ENCODE assay signal across 34 cellular contexts in genomic region chr6:51166914-51167313, GRCh38.
"Had no signal": no experiment of that assay in that cellular context is flagged by ENCODE, and none has a peak within 500 bp of the region (broad histone marks: within the 10 kb centered on the region; RNA-seq: fewer than 3 reads in every experiment).

No MANE protein-coding gene starts in this region.

- H3K9me3 ChIP-seq: ascending aorta, colonic mucosa, gastrocnemius medialis had no signal

- H3K27ac ChIP-seq: ascending aorta, breast epithelium, cardiac muscle cell, colonic mucosa, esophagus muscularis mucosa, foreskin keratinocyte, gastrocnemius medialis, heart left ventricle had no signal

- H3K27ac Mint-ChIP-seq: activated CD4-positive, alpha-beta memory T cell treated with anti-CD3 and anti-CD28 coated beads for 36 hours; activated CD4-positive, alpha-beta T cell treated with anti-CD3 and anti-CD28 coated beads for 36 hours; activated CD4-positive, alpha-beta T cell treated with anti-CD3 and anti-CD28 coated beads, Interleukin-2, amount 10 ng/mL, durations not matched to agents 24 days and 14 days; activated CD8-positive, alpha-beta memory T cell treated with anti-CD3 and anti-CD28 coated beads, Interleukin-2, amount 10 ng/mL, durations not matched to agents 7 days and 5 days; activated CD8-positive, alpha-beta T cell treated with anti-CD3 and anti-CD28 coated beads, Interleukin-2, amount 10 ng/mL, durations not matched to agents 7 days and 5 days; activated naive CD4-positive, alpha-beta T cell treated with anti-CD3 and anti-CD28 coated beads, Interleukin-2, amount 10 ng/mL, durations not matched to agents 7 days and 5 days; activated naive CD4-positive, alpha-beta T cell treated with anti-CD3 and anti-CD28 coated beads, Interleukin-2, amount 50 U/mL, for 72 hours; activated naive CD8-positive, alpha-beta T cell treated with anti-CD3 and anti-CD28 coated beads, Interleukin-2, amount 10 ng/mL, durations not matched to agents 7 days and 5 days; activated T-helper 1 cell treated with anti-CD3 and anti-CD28 coated beads, Interleukin-12 subunit alpha, Interleukin-12 subunit beta, Interleukin-2, Interleukin-4 antibody, amounts not matched to agents 30 ng/mL and 10 ng/mL and 1 ng/mL, durations not matched to agents 14 hours and 24 hours and 36 hours; activated T-helper 2 cell treated with anti-CD3 and anti-CD28 coated beads, Interferon-gamma antibody, Interleukin-2, Interleukin-4, amounts not matched to agents 10 μg/mL and 5 μg/mL and 100 μg/mL, durations not matched to agents 14 hours and 24 hours and 36 hours; brain; T-cell; T-helper 1 cell treated with Interleukin-12 subunit alpha and Interleukin-12 subunit beta and Interleukin-4 antibody, amounts not matched to agents 30 μg/mL and 1 μg/mL, for 36 hours; T-helper 2 cell treated with Interferon-gamma antibody and Interleukin-4, amounts not matched to agents 5 μg/mL and 100 μg/mL, for 36 hours had no signal

- H3K4me1 Mint-ChIP-seq: activated CD4-positive, alpha-beta T cell treated with anti-CD3 and anti-CD28 coated beads for 36 hours; activated CD4-positive, alpha-beta T cell treated with anti-CD3 and anti-CD28 coated beads, Interleukin-2, amount 10 ng/mL, durations not matched to agents 24 days and 14 days; activated CD8-positive, alpha-beta memory T cell treated with anti-CD3 and anti-CD28 coated beads, Interleukin-2, amount 10 ng/mL, durations not matched to agents 7 days and 5 days; activated naive CD4-positive, alpha-beta T cell treated with anti-CD3 and anti-CD28 coated beads, Interleukin-2, amount 10 ng/mL, durations not matched to agents 7 days and 5 days; activated naive CD8-positive, alpha-beta T cell treated with anti-CD3 and anti-CD28 coated beads, Interleukin-2, amount 10 ng/mL, durations not matched to agents 7 days and 5 days; brain; T-cell had no signal

- H3K4me1 ChIP-seq: ascending aorta, breast epithelium, colonic mucosa, esophagus muscularis mucosa, foreskin keratinocyte, gastrocnemius medialis, heart left ventricle had no signal

- H3K27me3 ChIP-seq: ascending aorta, breast epithelium, cardiac muscle cell, colonic mucosa, esophagus muscularis mucosa, foreskin keratinocyte, gastrocnemius medialis, heart left ventricle had no signal

- H3K4me3 ChIP-seq: ascending aorta, breast epithelium, cardiac muscle cell, colonic mucosa, esophagus muscularis mucosa, gastrocnemius medialis, heart left ventricle had no signal

- H3K36me3 ChIP-seq: ascending aorta, breast epithelium, cardiac muscle cell, colonic mucosa, esophagus muscularis mucosa, gastrocnemius medialis, heart left ventricle had no signal

- DNase-seq: activated CD4-positive, alpha-beta memory T cell treated with anti-CD3 and anti-CD28 coated beads for 36 hours; activated CD4-positive, alpha-beta T cell treated with anti-CD3 and anti-CD28 coated beads for 36 hours; activated CD4-positive, alpha-beta T cell treated with anti-CD3 and anti-CD28 coated beads, Interleukin-2, amount 10 ng/mL, durations not matched to agents 24 days and 14 days; activated CD4-positive, CD25-positive, alpha-beta regulatory T cell; activated CD4-positive, CD25-positive, alpha-beta regulatory T cell treated with anti-CD3 and anti-CD28 coated beads, Interleukin-2, amount 50 U/mL, for 72 hours; activated CD8-positive, alpha-beta memory T cell treated with anti-CD3 and anti-CD28 coated beads, Interleukin-2, amount 10 ng/mL, durations not matched to agents 7 days and 5 days; activated CD8-positive, alpha-beta memory T cell treated with anti-CD3 and anti-CD28 coated beads, Interleukin-2, amount 50 U/mL, for 4 hours; activated CD8-positive, alpha-beta T cell treated with anti-CD3 and anti-CD28 coated beads, Interleukin-2, amount 10 ng/mL, durations not matched to agents 7 days and 5 days; activated effector memory CD4-positive, alpha-beta T cell treated with anti-CD3 and anti-CD28 coated beads, Interleukin-2, amount 50 U/mL, for 16 hours; activated naive CD4-positive, alpha-beta T cell; activated naive CD4-positive, alpha-beta T cell treated with anti-CD3 and anti-CD28 coated beads, Interleukin-2, amount 10 ng/mL, durations not matched to agents 7 days and 5 days; activated naive CD8-positive, alpha-beta T cell treated with anti-CD3 and anti-CD28 coated beads, Interleukin-2, amount 10 ng/mL, durations not matched to agents 7 days and 5 days; activated T-cell treated with anti-CD3 and anti-CD28 coated beads, Interleukin-2, amount 50 U/mL, for 1 hour; activated T-cell treated with anti-CD3 and anti-CD28 coated beads, Interleukin-2, amount 50 U/mL, for 48 hours; central memory CD4-positive, alpha-beta T cell; cerebellar nuclear complex; colonic mucosa; effector CD8-positive, alpha-beta T cell; foreskin keratinocyte; gastrocnemius medialis; glutamatergic neuron; heart left ventricle; T-cell; T1000 had no signal

- H3K27me3 Mint-ChIP-seq: activated CD4-positive, alpha-beta memory T cell treated with anti-CD3 and anti-CD28 coated beads for 36 hours; activated CD4-positive, alpha-beta T cell treated with anti-CD3 and anti-CD28 coated beads for 36 hours; activated CD4-positive, alpha-beta T cell treated with anti-CD3 and anti-CD28 coated beads, Interleukin-2, amount 10 ng/mL, durations not matched to agents 24 days and 14 days; activated CD8-positive, alpha-beta memory T cell treated with anti-CD3 and anti-CD28 coated beads, Interleukin-2, amount 10 ng/mL, durations not matched to agents 7 days and 5 days; activated naive CD4-positive, alpha-beta T cell treated with anti-CD3 and anti-CD28 coated beads, Interleukin-2, amount 10 ng/mL, durations not matched to agents 7 days and 5 days; activated naive CD8-positive, alpha-beta T cell treated with anti-CD3 and anti-CD28 coated beads, Interleukin-2, amount 10 ng/mL, durations not matched to agents 7 days and 5 days; T-cell had no signal

- H3K9me3 Mint-ChIP-seq: activated CD4-positive, alpha-beta T cell treated with anti-CD3 and anti-CD28 coated beads, Interleukin-2, amount 10 ng/mL, durations not matched to agents 24 days and 14 days had no signal

- H3K4me3 Mint-ChIP-seq: activated CD4-positive, alpha-beta memory T cell treated with anti-CD3 and anti-CD28 coated beads for 36 hours; activated CD4-positive, alpha-beta T cell treated with anti-CD3 and anti-CD28 coated beads for 36 hours; activated CD4-positive, alpha-beta T cell treated with anti-CD3 and anti-CD28 coated beads, Interleukin-2, amount 10 ng/mL, durations not matched to agents 24 days and 14 days; activated CD8-positive, alpha-beta memory T cell treated with anti-CD3 and anti-CD28 coated beads, Interleukin-2, amount 10 ng/mL, durations not matched to agents 7 days and 5 days; activated CD8-positive, alpha-beta T cell treated with anti-CD3 and anti-CD28 coated beads, Interleukin-2, amount 10 ng/mL, durations not matched to agents 7 days and 5 days; activated naive CD4-positive, alpha-beta T cell treated with anti-CD3 and anti-CD28 coated beads, Interleukin-2, amount 10 ng/mL, durations not matched to agents 7 days and 5 days; activated naive CD8-positive, alpha-beta T cell treated with anti-CD3 and anti-CD28 coated beads, Interleukin-2, amount 10 ng/mL, durations not matched to agents 7 days and 5 days; activated T-helper 1 cell treated with anti-CD3 and anti-CD28 coated beads, Interleukin-12 subunit alpha, Interleukin-12 subunit beta, Interleukin-2, Interleukin-4 antibody, amounts not matched to agents 30 ng/mL and 10 ng/mL and 1 ng/mL, durations not matched to agents 14 hours and 24 hours and 36 hours; brain; T-cell; T-helper 1 cell treated with Interleukin-12 subunit alpha and Interleukin-12 subunit beta and Interleukin-4 antibody, amounts not matched to agents 30 μg/mL and 1 μg/mL, for 36 hours; T-helper 2 cell treated with Interferon-gamma antibody and Interleukin-4, amounts not matched to agents 5 μg/mL and 100 μg/mL, for 36 hours had no signal

- H3K36me3 Mint-ChIP-seq: activated CD4-positive, alpha-beta memory T cell treated with anti-CD3 and anti-CD28 coated beads for 36 hours; activated CD8-positive, alpha-beta memory T cell treated with anti-CD3 and anti-CD28 coated beads, Interleukin-2, amount 10 ng/mL, durations not matched to agents 7 days and 5 days; activated naive CD4-positive, alpha-beta T cell treated with anti-CD3 and anti-CD28 coated beads, Interleukin-2, amount 10 ng/mL, durations not matched to agents 7 days and 5 days; activated naive CD4-positive, alpha-beta T cell treated with anti-CD3 and anti-CD28 coated beads, Interleukin-2, amount 50 U/mL, for 72 hours; activated naive CD8-positive, alpha-beta T cell treated with anti-CD3 and anti-CD28 coated beads, Interleukin-2, amount 10 ng/mL, durations not matched to agents 7 days and 5 days; brain; T-cell had no signal
